21 cellular contexts compared by ENCODE assay signal in genomic region chr1:3566004-3566885, GRCh38.
"Had no signal": no experiment of that assay in that cellular context is flagged by ENCODE, and none has a peak within 500 bp of the region (broad histone marks: within the 10 kb centered on the region; RNA-seq: fewer than 3 reads in every experiment).

No MANE protein-coding gene starts in this region.

- H3K4me3 ChIP-seq: coronary artery, dorsolateral prefrontal cortex had no signal

- DNase-seq: activated CD4-positive, alpha-beta T cell treated with anti-CD3 and anti-CD28 coated beads for 48 hours; activated CD4-positive, alpha-beta T cell treated with anti-CD3 and anti-CD28 coated beads, Interleukin-2, amount 50 U/mL, for 1 hour; activated CD4-positive, alpha-beta T cell treated with anti-CD3 and anti-CD28 coated beads, Interleukin-2, amount 50 U/mL, for 48 hours; activated CD8-positive, alpha-beta T cell treated with anti-CD3 and anti-CD28 coated beads for 36 hours; activated effector memory CD4-positive, alpha-beta T cell treated with Interleukin-2 at 50 U/mL for 16 hours; activated gamma-delta T cell treated with Interleukin-2 at 50 U/mL for 16 hours; activated naive CD4-positive, alpha-beta T cell treated with Interleukin-2 at 50 U/mL for 16 hours; activated T-cell treated with anti-CD3 and anti-CD28 coated beads, Interleukin-2, amount 50 U/mL, for 4 hours; amniotic stem cell; brain microvascular endothelial cell; dorsolateral prefrontal cortex; effector memory CD4-positive, alpha-beta T cell; foreskin fibroblast; T-helper 17 cell; T1000 had no signal

- H3K27ac ChIP-seq: brain microvascular endothelial cell, coronary artery, dorsolateral prefrontal cortex, WERI-Rb-1 had no signal

- ATAC-seq: esophagus mucosa had no signal

- FAIRE-seq: astrocyte, bronchial epithelial cell, frontal cortex had no signal

- H3K36me3 ChIP-seq: brain microvascular endothelial cell, WERI-Rb-1 had no signal
